In genomic region chr2:230925443-230925878, GRCh38 we compare ENCODE assay signal across 8 cellular contexts. TPM values are rescaled to one million over a fixed set of nuclear protein-coding genes. Genes with fewer than 3 reads are reported as not detected.
DNase-seq lines count a peak whose midpoint lies in the region; ATAC-seq and TF ChIP-seq lines count a peak whose summit lies in the region.

No MANE protein-coding gene starts in this region.

- no peaks in the 10 kb centered on the region for H3K27me3 ChIP-seq in GM06990 (replicated peaks; ENCODE audit: control insufficient read depth, insufficient read depth, low read length)

- no peaks in the 10 kb centered on the region for H3K36me3 ChIP-seq in GM06990 (ENCODE audit: control insufficient read depth, insufficient read depth, low read length)

- POLR2A ChIA-PET in activated naive CD8-positive, alpha-beta T cell treated with anti-CD3 and anti-CD28 coated beads, Interleukin-2, amount 10 ng/mL, durations not matched to agents 7 days and 5 days (lab: Charles Lee) = interaction anchor here (0.9 to 2.9 kb wide), 13 partner anchors 20 to 67 kb away, joined by 3 to 13 read pairs (median 5); partner anchors contain the start of gene ITM2C
- POLR2A ChIA-PET in RWPE1 (lab: Yijun Ruan, JAX; ENCODE audit: low non-redundant PET) = no interaction called here

- peak; percentile 76 for DNase-seq in GM06990 (ENCODE audit: extremely low read depth, insufficient read length)
- peak; percentile 56 for DNase-seq in activated naive CD8-positive, alpha-beta T cell treated with anti-CD3 and anti-CD28 coated beads, Interleukin-2, amount 10 ng/mL, durations not matched to agents 7 days and 5 days
- no peak for DNase-seq in iPS-NIHi11 (ENCODE audit: low spot score)
- no peak for DNase-seq in RWPE1 (ENCODE audit: low spot score)
- DNase-seq in HT-29 (ENCODE audit: low spot score) = no peak
- no peak for DNase-seq in cerebellum (ENCODE audit: low spot score)

- ATAC-seq in GM19455 (IDR thresholded peaks at IDR 0.05; ENCODE audit: unreplicated experiment) (peak; percentile 13), HG03432 (IDR thresholded peaks at IDR 0.05; ENCODE audit: unreplicated experiment) (peak; percentile 34)
- ATAC-seq in activated naive CD8-positive, alpha-beta T cell treated with anti-CD3 and anti-CD28 coated beads, Interleukin-2, amount 10 ng/mL, durations not matched to agents 7 days and 5 days (ENCODE audit: low read depth) = peak; percentile 38

- TF ChIP-seq CTCF in GM06990 (IDR thresholded peaks at IDR 0.05; ENCODE audit: insufficient read depth, low read length, poor library complexity, severe bottlenecking) (no peak), RWPE1 (conservative IDR thresholded peaks at IDR 0.05; ENCODE audit: low read depth) (no peak)

- H3K4me1 Mint-ChIP-seq in activated naive CD8-positive, alpha-beta T cell treated with anti-CD3 and anti-CD28 coated beads, Interleukin-2, amount 10 ng/mL, durations not matched to agents 7 days and 5 days = peaks cover 54% of the 10 kb centered on the region

- H3K27ac ChIP-seq in RWPE1 = no peak overlapping the region

- H3K36me3 Mint-ChIP-seq in activated naive CD8-positive, alpha-beta T cell treated with anti-CD3 and anti-CD28 coated beads, Interleukin-2, amount 10 ng/mL, durations not matched to agents 7 days and 5 days = peaks cover 2% of the 10 kb centered on the region

- H3K4me3 Mint-ChIP-seq in activated naive CD8-positive, alpha-beta T cell treated with anti-CD3 and anti-CD28 coated beads, Interleukin-2, amount 10 ng/mL, durations not matched to agents 7 days and 5 days = peak overlapping the region; percentile 90

- no peaks in the 10 kb centered on the region for H3K9me3 Mint-ChIP-seq in activated naive CD8-positive, alpha-beta T cell treated with anti-CD3 and anti-CD28 coated beads, Interleukin-2, amount 10 ng/mL, durations not matched to agents 7 days and 5 days

- CTCF ChIA-PET in RWPE1 (lab: Yijun Ruan, JAX) = interaction anchor here (0.6 kb wide), 3 partner anchors 76 to 1427 kb away, joined by 3 to 4 read pairs (median 3); no protein-coding TSS in a partner anchor

- H3K4me3 ChIP-seq in GM06990 (replicated peaks; ENCODE audit: low read depth, low read length) = peak overlapping the region; percentile 74

- H3K27ac Mint-ChIP-seq in activated naive CD8-positive, alpha-beta T cell treated with anti-CD3 and anti-CD28 coated beads, Interleukin-2, amount 10 ng/mL, durations not matched to agents 7 days and 5 days = peak overlapping the region; percentile 98

- no peaks in the 10 kb centered on the region for H3K27me3 Mint-ChIP-seq in activated naive CD8-positive, alpha-beta T cell treated with anti-CD3 and anti-CD28 coated beads, Interleukin-2, amount 10 ng/mL, durations not matched to agents 7 days and 5 days

RNA-seq across cellular contexts. Expression of gene GPR55, which starts 0.4 kb away (rescaled TPM):
- total RNA-seq in activated naive CD8-positive, alpha-beta T cell treated with anti-CD3 and anti-CD28 coated beads, Interleukin-2, amount 10 ng/mL, durations not matched to agents 7 days and 5 days = 10 to 100 TPM; 18.8 to 21.5 TPM
- not detected in 2 replicates for total RNA-seq in HT-29 (2014; rRNA removed; shearing (Covaris generic))
- not detected for total RNA-seq in cerebellum

Comparison
In these comparisons a context has a peak if more than half of its experiments do, and no peak if none do; other contexts are left out.
1. DNase-seq: peak in GM06990 (single experiment) and activated naive CD8-positive, alpha-beta T cell treated with anti-CD3 and anti-CD28 coated beads, Interleukin-2, amount 10 ng/mL, durations not matched to agents 7 days and 5 days (single experiment); none in iPS-NIHi11 (single experiment), RWPE1 (single experiment), HT-29 (single experiment) and cerebellum (single experiment).
2. RNA of gene GPR55, which starts 0.4 kb away (total RNA-seq): 18.8 to 21.5 TPM in activated naive CD8-positive, alpha-beta T cell treated with anti-CD3 and anti-CD28 coated beads, Interleukin-2, amount 10 ng/mL, durations not matched to agents 7 days and 5 days; not detected in cerebellum (single experiment) and not detected in HT-29; every median in the first group is over 10 times any median in the second.
3. Peak in every context shown above with its lines, with median percentiles within 50 percentile points of each other: ATAC-seq.